ENCODE assay signal across 14 cellular contexts in genomic region chr9:97504381-97505216, GRCh38. TPM values are rescaled to one million over a fixed set of nuclear protein-coding genes. Genes with fewer than 3 reads are reported as not detected.
DNase-seq lines count a peak whose midpoint lies in the region; ATAC-seq, FAIRE-seq and TF ChIP-seq lines count a peak whose summit lies in the region.
"Had no signal": no experiment of that assay in that cellular context is flagged by ENCODE, and none has a peak within 500 bp of the region (broad histone marks: within the 10 kb centered on the region; RNA-seq: fewer than 3 reads in every experiment).

No MANE protein-coding gene starts in this region.

- no peak for FAIRE-seq in HTR-8/SVneo (lab: Jason Lieb, UNC)
- no peak for FAIRE-seq in D721Med (lab: Jason Lieb, UNC)

- TF ChIP-seq CTCF in SK-N-SH (IDR thresholded peaks at IDR 0.05) (no peak), fibroblast of lung (conservative IDR thresholded peaks at IDR 0.05 in 1 of 2, IDR thresholded peaks at IDR 0.05 in 1 of 2; ENCODE audit: low read depth in 1 of 2, low read length in 2 of 2) (no peak), psoas muscle (IDR thresholded peaks at IDR 0.05) (no peak), D721Med (IDR thresholded peaks at IDR 0.05; ENCODE audit: insufficient read depth, missing control alignments) (no peak)

- TF ChIP-seq EP300 in SK-N-SH (IDR thresholded peaks at IDR 0.05; ENCODE audit: borderline replicate concordance in 1 of 2, low read depth in 1 of 2, low read length in 1 of 2): peak in 1 of 2 experiments; percentile 98; a peak in 2 of 4 replicates

- no peaks in the 10 kb centered on the region for H3K79me2 ChIP-seq in SK-N-SH (ENCODE audit: insufficient read depth)
- H3K79me2 ChIP-seq in fibroblast of lung (ENCODE audit: control insufficient read depth, insufficient read depth, low read length): no peaks in the 10 kb centered on the region

- TF ChIP-seq RAD21 in SK-N-SH (IDR thresholded peaks at IDR 0.05; ENCODE audit: low read length): peak; percentile 25

- POLR2A ChIA-PET in SK-N-SH (lab: Yijun Ruan, JAX) (interaction anchor here (1.0 to 3.5 kb wide), 5 partner anchors 57 to 94 kb away, joined by 3 to 27 read pairs (median 5); no protein-coding TSS in a partner anchor), T-cell (lab: Charles Lee) (no interaction called here)

- DNase-seq in Daoy (ENCODE audit: low read depth): peak; percentile 67
- peak; percentile 71 for DNase-seq in SK-N-SH
- peak; percentile 24 to 34 for DNase-seq in fibroblast of lung (ENCODE audit: low read depth in 2 of 2)
- no peak for DNase-seq in psoas muscle
- no peak for DNase-seq in left colon
- no peak for DNase-seq in T-cell
- DNase-seq in HTR-8/SVneo (ENCODE audit: insufficient read length, low spot score): no peak
- DNase-seq in D721Med (ENCODE audit: insufficient read length, low spot score): no peak
- DNase-seq: activated CD4-positive, alpha-beta T cell treated with anti-CD3 and anti-CD28 coated beads, Interleukin-2, amount 10 ng/mL, durations not matched to agents 24 days and 14 days; activated naive CD4-positive, alpha-beta T cell treated with anti-CD3 and anti-CD28 coated beads, Interleukin-2, amount 10 ng/mL, durations not matched to agents 7 days and 5 days; NCI-H1105; NCI-H526 treated with DMSO at 0.1 percent for 48 hours; upper lobe of right lung had no signal

- H3K27ac Mint-ChIP-seq in T-cell: no peak overlapping the region
- H3K27ac Mint-ChIP-seq: activated CD4-positive, alpha-beta T cell treated with anti-CD3 and anti-CD28 coated beads, Interleukin-2, amount 10 ng/mL, durations not matched to agents 24 days and 14 days; activated naive CD4-positive, alpha-beta T cell treated with anti-CD3 and anti-CD28 coated beads, Interleukin-2, amount 10 ng/mL, durations not matched to agents 7 days and 5 days had no signal

- no peaks in the 10 kb centered on the region for H3K9me3 Mint-ChIP-seq in T-cell
- H3K9me3 Mint-ChIP-seq: activated CD4-positive, alpha-beta T cell treated with anti-CD3 and anti-CD28 coated beads, Interleukin-2, amount 10 ng/mL, durations not matched to agents 24 days and 14 days; activated naive CD4-positive, alpha-beta T cell treated with anti-CD3 and anti-CD28 coated beads, Interleukin-2, amount 10 ng/mL, durations not matched to agents 7 days and 5 days had no signal

- no peaks in the 10 kb centered on the region for H3K36me3 ChIP-seq in SK-N-SH (replicated peaks in 1 of 2; ENCODE audit: control insufficient read depth in 1 of 2, insufficient read depth in 2 of 2, low read length in 1 of 2)
- H3K36me3 ChIP-seq in fibroblast of lung (ENCODE audit: control insufficient read depth, insufficient read depth, low read length): no peaks in the 10 kb centered on the region
- no peaks in the 10 kb centered on the region for H3K36me3 ChIP-seq in psoas muscle (ENCODE audit: insufficient read depth in 1 of 2, low read depth in 1 of 2)
- H3K36me3 ChIP-seq: prostate gland, upper lobe of right lung had no signal

- H3K36me3 Mint-ChIP-seq in T-cell: no peaks in the 10 kb centered on the region
- H3K36me3 Mint-ChIP-seq: activated naive CD4-positive, alpha-beta T cell treated with anti-CD3 and anti-CD28 coated beads, Interleukin-2, amount 10 ng/mL, durations not matched to agents 7 days and 5 days had no signal

- no peak overlapping the region for H2AFZ ChIP-seq in SK-N-SH (ENCODE audit: low read depth)
- H2AFZ ChIP-seq in fibroblast of lung (ENCODE audit: low read length): no peak overlapping the region

- no peak overlapping the region for H3K9ac ChIP-seq in SK-N-SH
- no peak overlapping the region for H3K9ac ChIP-seq in fibroblast of lung (ENCODE audit: insufficient read depth, low read length)

- intact Hi-C loops in psoas muscle (cut with DNase I): loop anchor here in 1 of 2 donors (5.0 kb wide), 1 partner anchor 37 kb away; no protein-coding TSS in a partner anchor
- intact Hi-C loops in left colon (cut with DNase I, micrococcal nuclease): loop anchor here in 1 of 2 donors (10.0 kb wide), 1 partner anchor 90 kb away; no protein-coding TSS in a partner anchor

- 22% methylated on average over 8 of the region's 8 CpGs for WGBS in SK-N-SH (ENCODE audit: low lambda C conversion rate)
- WGBS in psoas muscle, 3 donors: 35 to 63% (median 36%) methylated on average over 8 of the region's 8 CpGs

- H3K4me1 Mint-ChIP-seq in T-cell: peaks cover 11 to 21% (median 19%) of the 10 kb centered on the region in 3 donors

- peaks cover 40 to 41% of the 10 kb centered on the region in 2 donors for H3K27me3 Mint-ChIP-seq in T-cell

- CTCF ChIA-PET in SK-N-SH (lab: Yijun Ruan, JAX): interaction anchor here (0.7 to 8.5 kb wide), 12 partner anchors 14 to 94 kb away, joined by 3 to 153 read pairs (median 15); no protein-coding TSS in a partner anchor
- CTCF ChIA-PET in T-cell (lab: Charles Lee): no interaction called here

- H3K27me3 ChIP-seq in SK-N-SH (ENCODE audit: insufficient read depth) (peaks cover 48% of the 10 kb centered on the region), fibroblast of lung (ENCODE audit: control insufficient read depth, insufficient read depth, low read length) (peaks cover 30% of the 10 kb centered on the region), psoas muscle (ENCODE audit: insufficient read depth in 3 of 3, low read length in 2 of 3) (no peaks in the 10 kb centered on the region)

- no peak overlapping the region for H3K4me3 Mint-ChIP-seq in T-cell
- H3K4me3 Mint-ChIP-seq: activated CD4-positive, alpha-beta T cell treated with anti-CD3 and anti-CD28 coated beads, Interleukin-2, amount 10 ng/mL, durations not matched to agents 24 days and 14 days; activated naive CD4-positive, alpha-beta T cell treated with anti-CD3 and anti-CD28 coated beads, Interleukin-2, amount 10 ng/mL, durations not matched to agents 7 days and 5 days had no signal

- H3K4me2 ChIP-seq in SK-N-SH (no peak overlapping the region), fibroblast of lung (ENCODE audit: extremely low read depth, insufficient read depth, low read length) (no peak overlapping the region)

- H3K4me1 ChIP-seq in SK-N-SH (ENCODE audit: control insufficient read depth in 1 of 2, insufficient read depth in 2 of 2, low read depth in 1 of 2, low read length in 1 of 2): peaks cover 0 to 37% of the 10 kb centered on the region in 2 experiments; a peak in 2 of 4 replicates
- no peaks in the 10 kb centered on the region for H3K4me1 ChIP-seq in fibroblast of lung (ENCODE audit: control insufficient read depth, extremely low read depth, insufficient read depth, low read length)
- peaks cover 55% of the 10 kb centered on the region for H3K4me1 ChIP-seq in psoas muscle

- H3K9me2 ChIP-seq in SK-N-SH: no peaks in the 10 kb centered on the region

- H4K20me1 ChIP-seq in SK-N-SH (ENCODE audit: insufficient read depth): no peaks in the 10 kb centered on the region
- H4K20me1 ChIP-seq in fibroblast of lung (ENCODE audit: control insufficient read depth, extremely low read depth, insufficient read depth, low read length): no peaks in the 10 kb centered on the region

- H3K9me3 ChIP-seq in SK-N-SH: no peaks in the 10 kb centered on the region
- no peaks in the 10 kb centered on the region for H3K9me3 ChIP-seq in fibroblast of lung (ENCODE audit: control insufficient read depth, insufficient read depth, low read depth, low read length)
- no peaks in the 10 kb centered on the region for H3K9me3 ChIP-seq in psoas muscle
- H3K9me3 ChIP-seq: prostate gland, upper lobe of right lung had no signal

- ATAC-seq in psoas muscle: no peak
- ATAC-seq in left colon: no peak
- no peak for ATAC-seq in T-cell (replicated peaks in 1 of 4)
- ATAC-seq: upper lobe of right lung had no signal

- peak overlapping the region in 1 of 2 experiments; percentile 64; a peak in 1 of 4 replicates for H3K4me3 ChIP-seq in SK-N-SH (ENCODE audit: low read depth in 2 of 2, low read length in 1 of 2)
- H3K4me3 ChIP-seq in fibroblast of lung (replicated peaks in 1 of 4; ENCODE audit: control extremely low read depth in 1 of 4, insufficient read depth in 1 of 4, low read depth in 3 of 4, low read length in 4 of 4): no peak overlapping the region
- peak overlapping the region; percentile 83 for H3K4me3 ChIP-seq in psoas muscle
- H3K4me3 ChIP-seq: prostate gland, upper lobe of right lung had no signal

- peak overlapping the region; percentile 51 to 100; a peak in 3 of 4 replicates for H3K27ac ChIP-seq in SK-N-SH (ENCODE audit: low read depth in 2 of 2, low read length in 1 of 2)
- H3K27ac ChIP-seq in fibroblast of lung (ENCODE audit: insufficient read depth, low read length): no peak overlapping the region
- peak overlapping the region; percentile 96 for H3K27ac ChIP-seq in psoas muscle
- H3K27ac ChIP-seq: upper lobe of right lung had no signal

- peaks cover 5% of the 10 kb centered on the region for H3F3A ChIP-seq in SK-N-SH (replicated peaks; ENCODE audit: insufficient read depth)

TF ChIP-seq in SK-N-SH, 30 proteins besides CTCF, POLR2A, EP300 and RAD21 (continues in another document):
- TF ChIP-seq FOXJ3 (CRISPR knock-in tag; IDR thresholded peaks at IDR 0.05) (peak; percentile 96), TEAD4 (IDR thresholded peaks at IDR 0.05; ENCODE audit: borderline replicate concordance, insufficient read depth) (peak; percentile 73), RFX5 (IDR thresholded peaks at IDR 0.05; ENCODE audit: low read length) (peak; percentile 74; the same call in 1 of the 2 replicates), RCOR1 (IDR thresholded peaks at IDR 0.05; ENCODE audit: low read length) (peak; percentile 93)
- TF ChIP-seq, protein P1, sequence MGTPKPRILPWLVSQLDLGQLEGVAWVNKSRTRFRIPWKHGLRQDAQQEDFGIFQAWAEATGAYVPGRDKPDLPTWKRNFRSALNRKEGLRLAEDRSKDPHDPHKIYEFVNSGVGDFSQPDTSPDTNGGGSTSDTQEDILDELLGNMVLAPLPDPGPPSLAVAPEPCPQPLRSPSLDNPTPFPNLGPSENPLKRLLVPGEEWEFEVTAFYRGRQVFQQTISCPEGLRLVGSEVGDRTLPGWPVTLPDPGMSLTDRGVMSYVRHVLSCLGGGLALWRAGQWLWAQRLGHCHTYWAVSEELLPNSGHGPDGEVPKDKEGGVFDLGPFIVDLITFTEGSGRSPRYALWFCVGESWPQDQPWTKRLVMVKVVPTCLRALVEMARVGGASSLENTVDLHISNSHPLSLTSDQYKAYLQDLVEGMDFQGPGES (IDR thresholded peaks at IDR 0.05; ENCODE audit: low read depth, low read length): no peak

RNA-seq across cellular contexts. Expression of gene TMOD1, which starts 3.1 kb away (rescaled TPM):
- total RNA-seq in Daoy (2014; rRNA removed; shearing (Covaris generic)): 3.9 and 4.1 TPM in 2 replicates
- 0.54 and 1.6 TPM in 2 replicates for polyA plus RNA-seq in SK-N-SH (2012; rRNA removed)
- 3.8 and 5.6 TPM in 2 replicates for polyA plus RNA-seq in SK-N-SH (2012; cell fraction: cytosol; rRNA removed)
- 1.1 and 1.2 TPM in 2 replicates for polyA plus RNA-seq in SK-N-SH (2012; cell fraction: nucleus; rRNA removed)
- total RNA-seq in fibroblast of lung: 2.6 and 4.0 TPM in 2 replicates
- 0.98 and 3.6 TPM in 2 replicates for polyA plus RNA-seq in fibroblast of lung
- 1.9 and 5.1 TPM in 2 replicates for polyA plus RNA-seq in fibroblast of lung (2012)
- 1.6 and 2.4 TPM in 2 replicates for polyA minus RNA-seq in fibroblast of lung (ENCODE audit: low replicate concordance)
- total RNA-seq in psoas muscle: 100 to 1,000 TPM; 138 to 209 (median 167) TPM
- 100 to 1,000 TPM in 2 of 3 donors, 10 to 100 TPM in 1; 65.4 to 286 (median 131) TPM for polyA plus RNA-seq in psoas muscle
- total RNA-seq in left colon: 1 to 10 TPM; 1.9 to 5.6 TPM
- 1 to 10 TPM in 4 of 5 donors, under 1 TPM in 1; 0.70 to 1.9 (median 1.3) TPM for total RNA-seq in T-cell

Comparison
In these comparisons a context has a peak if more than half of its experiments do, and no peak if none do; other contexts are left out.
1. DNase-seq: peak in Daoy (single experiment), SK-N-SH (single experiment) and fibroblast of lung (2 of 2); none in psoas muscle (0 of 2), left colon (0 of 2), T-cell (0 of 34), HTR-8/SVneo (single experiment) and D721Med (single experiment).
2. RNA of gene TMOD1, which starts 3.1 kb away (total RNA-seq): 138 to 209 TPM in psoas muscle; 1.9 to 5.6 TPM in left colon, 2.6 to 4.0 TPM in fibroblast of lung, 3.9 to 4.1 TPM in Daoy and 0.70 to 1.9 TPM in T-cell; every median in the first group is over 10 times any median in the second.